ENCODE assay signal across 7 cellular contexts in genomic region chr6:166989427-166990034, GRCh38. TPM values are rescaled to one million over a fixed set of nuclear protein-coding genes. Genes with fewer than 3 reads are reported as not detected.
DNase-seq lines count a peak whose midpoint lies in the region; ATAC-seq and TF ChIP-seq lines count a peak whose summit lies in the region.

No MANE protein-coding gene starts in this region.

- H3K36me3 Mint-ChIP-seq in activated T-cell treated with anti-CD3 and anti-CD28 coated beads, Interleukin-2, amount 50 U/mL, for 24 hours (ENCODE audit: low read depth) = peaks cover 46% of the 10 kb centered on the region

- no peak overlapping the region for H3K27ac ChIP-seq in coronary artery

- DNase-seq in NCI-H1105 (lab: John Stamatoyannopoulos, UW) = peak; percentile 28
- peak; percentile 53 for DNase-seq in activated T-cell treated with anti-CD3 and anti-CD28 coated beads, Interleukin-2, amount 50 U/mL, for 24 hours
- no peak for DNase-seq in left cardiac atrium
- peak; percentile 30 for DNase-seq in stimulated activated CD4-positive, alpha-beta T cell treated with anti-CD3 and anti-CD28 coated beads, Interleukin-12 subunit alpha, Interleukin-12 subunit beta, amount 100 ng/mL, for 4 hours
- no peak for DNase-seq in coronary artery (ENCODE audit: low spot score)

- ATAC-seq in GM21737 (IDR thresholded peaks at IDR 0.05; ENCODE audit: unreplicated experiment) = peak; percentile 71
- peak; percentile 50 to 53 for ATAC-seq in left cardiac atrium

- H3K9me3 Mint-ChIP-seq in activated T-cell treated with anti-CD3 and anti-CD28 coated beads, Interleukin-2, amount 50 U/mL, for 24 hours = no peaks in the 10 kb centered on the region

- no peak overlapping the region for H3K4me3 Mint-ChIP-seq in activated T-cell treated with anti-CD3 and anti-CD28 coated beads, Interleukin-2, amount 50 U/mL, for 24 hours

- H3K4me1 Mint-ChIP-seq in activated T-cell treated with anti-CD3 and anti-CD28 coated beads, Interleukin-2, amount 50 U/mL, for 24 hours (ENCODE audit: low read depth) = peaks cover 30% of the 10 kb centered on the region

- no peak overlapping the region for H3K4me3 ChIP-seq in coronary artery

- H3K27ac Mint-ChIP-seq in activated T-cell treated with anti-CD3 and anti-CD28 coated beads, Interleukin-2, amount 50 U/mL, for 24 hours = no peak overlapping the region

- TF ChIP-seq CTCF in GM12872 (IDR thresholded peaks at IDR 0.05; ENCODE audit: insufficient read depth, low read depth, low read length) (peak; percentile 70), coronary artery (IDR thresholded peaks at IDR 0.05) (no peak)

- intact Hi-C loops in left cardiac atrium (cut with DNase I) = loop anchor here (5.0 to 10.0 kb wide), 3 partner anchors 155 to 217 kb away; no protein-coding TSS in a partner anchor

- H3K27me3 Mint-ChIP-seq in activated T-cell treated with anti-CD3 and anti-CD28 coated beads, Interleukin-2, amount 50 U/mL, for 24 hours = no peaks in the 10 kb centered on the region

RNA-seq across cellular contexts. Expression of gene CEP43, which starts 9.7 kb away (rescaled TPM):
- 10 to 100 TPM in 1 of 2 donors, 1 to 10 TPM in 1; 8.9 to 10.2 TPM for total RNA-seq in left cardiac atrium

RNA-seq across cellular contexts. Expression of gene RNASET2, which starts 33.2 kb away (rescaled TPM):
- total RNA-seq in left cardiac atrium = 10 to 100 TPM; 18.3 to 27.9 TPM

Comparison
In these comparisons a context has a peak if more than half of its experiments do, and no peak if none do; other contexts are left out.
1. DNase-seq: peak in NCI-H1105 (single experiment), activated T-cell treated with anti-CD3 and anti-CD28 coated beads, Interleukin-2, amount 50 U/mL, for 24 hours (single experiment) and stimulated activated CD4-positive, alpha-beta T cell treated with anti-CD3 and anti-CD28 coated beads, Interleukin-12 subunit alpha, Interleukin-12 subunit beta, amount 100 ng/mL, for 4 hours (single experiment); none in left cardiac atrium (single experiment) and coronary artery (single experiment).